24 cellular contexts compared by ENCODE assay signal in the genomic region with DNA sequence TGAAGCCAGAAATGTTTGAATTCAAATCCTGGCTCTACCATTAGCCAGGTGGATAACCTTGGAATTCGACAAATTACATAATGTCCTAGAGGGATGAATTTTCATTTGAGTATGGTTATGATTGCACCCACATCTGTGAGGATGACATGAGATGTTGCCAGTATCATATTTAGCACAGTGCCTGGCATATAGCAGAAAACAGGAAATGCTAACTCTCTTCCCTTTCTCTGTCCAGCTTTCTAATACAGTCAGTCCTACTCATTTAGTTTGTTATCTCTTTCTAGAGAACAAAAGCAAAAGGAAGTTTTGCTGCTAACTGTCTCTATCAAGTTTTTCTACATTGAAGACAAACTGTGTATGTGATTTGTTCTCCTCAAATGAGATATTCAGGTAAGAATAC.
"Had no signal": no experiment of that assay in that cellular context is flagged by ENCODE, and none has a peak within 500 bp of the region (broad histone marks: within the 10 kb centered on the region; RNA-seq: fewer than 3 reads in every experiment).

No MANE protein-coding gene starts in this region.

- H3K9me3 Mint-ChIP-seq: dendritic cell treated with granulocyte-macrophage colony-stimulating factor and Interleukin-4, amounts not matched to agents 40 ng/mL and 50 ng/mL, for 4 days; endodermal cell; memory B cell; natural killer cell treated with Interleukin-12 subunit alpha and Interleukin-12 subunit beta and Interleukin-15 and Interleukin-18, amount 100 ng/mL, for 72 hours; neural crest cell; stimulated activated naive B cell treated with anti-CD40 and anti-IgM and Interleukin-4, amounts not matched to agents 10 μg/mL and 1 μg/mL and 100 μg/mL, for 72 hours; stimulated activated naive CD8-positive, alpha-beta T cell treated with anti-CD3 and anti-CD28 coated beads, Interleukin-15, Interleukin-2, amounts not matched to agents 100 ng/mL and 50 ng/mL, for 24 hours had no signal

- H3K27me3 Mint-ChIP-seq: dendritic cell treated with granulocyte-macrophage colony-stimulating factor and Interleukin-4, amounts not matched to agents 40 ng/mL and 50 ng/mL, for 4 days had no signal

- FAIRE-seq: keratinocyte, pancreas, small intestine, urothelium cell line had no signal

- DNase-seq: effector CD8-positive, alpha-beta T cell; endodermal cell; foreskin fibroblast; gastrocnemius medialis; head of caudate nucleus; pancreas; right lobe of liver; small intestine; stimulated activated CD4-positive, alpha-beta T cell treated with anti-CD3 and anti-CD28 coated beads, Interleukin-15, amount 100 ng/mL, for 24 hours; stimulated activated CD4-positive, alpha-beta T cell treated with anti-CD3 and anti-CD28 coated beads, Interleukin-2, amount 100 ng/mL, for 48 hours; stimulated activated naive B cell treated with anti-CD40 and anti-IgM and Interleukin-4, amounts not matched to agents 10 μg/mL and 1 μg/mL and 100 μg/mL, for 72 hours; upper lobe of left lung had no signal

- H3K4me3 Mint-ChIP-seq: dendritic cell treated with granulocyte-macrophage colony-stimulating factor and Interleukin-4, amounts not matched to agents 40 ng/mL and 50 ng/mL, for 4 days; endodermal cell; memory B cell; natural killer cell treated with Interleukin-12 subunit alpha and Interleukin-12 subunit beta and Interleukin-15 and Interleukin-18, amount 100 ng/mL, for 72 hours; neural crest cell; stimulated activated naive B cell treated with anti-CD40 and anti-IgM and Interleukin-4, amounts not matched to agents 10 μg/mL and 1 μg/mL and 100 μg/mL, for 72 hours; stimulated activated naive CD8-positive, alpha-beta T cell treated with anti-CD3 and anti-CD28 coated beads, Interleukin-15, Interleukin-2, amounts not matched to agents 100 ng/mL and 50 ng/mL, for 24 hours had no signal

- H3K27ac Mint-ChIP-seq: dendritic cell treated with granulocyte-macrophage colony-stimulating factor and Interleukin-4, amounts not matched to agents 40 ng/mL and 50 ng/mL, for 4 days; endodermal cell; memory B cell; natural killer cell treated with Interleukin-12 subunit alpha and Interleukin-12 subunit beta and Interleukin-15 and Interleukin-18, amount 100 ng/mL, for 72 hours; stimulated activated naive B cell treated with anti-CD40 and anti-IgM and Interleukin-4, amounts not matched to agents 10 μg/mL and 1 μg/mL and 100 μg/mL, for 72 hours; stimulated activated naive CD8-positive, alpha-beta T cell treated with anti-CD3 and anti-CD28 coated beads, Interleukin-15, Interleukin-2, amounts not matched to agents 100 ng/mL and 50 ng/mL, for 24 hours had no signal

- H3K36me3 Mint-ChIP-seq: memory B cell; natural killer cell treated with Interleukin-12 subunit alpha and Interleukin-12 subunit beta and Interleukin-15 and Interleukin-18, amount 100 ng/mL, for 72 hours; stimulated activated naive B cell treated with anti-CD40 and anti-IgM and Interleukin-4, amounts not matched to agents 10 μg/mL and 1 μg/mL and 100 μg/mL, for 72 hours had no signal

- ATAC-seq: esophagus mucosa; gastrocnemius medialis; natural killer cell treated with Interleukin-12 subunit alpha and Interleukin-12 subunit beta and Interleukin-15 and Interleukin-18, amount 100 ng/mL, for 72 hours; pancreas; right lobe of liver; stimulated activated naive B cell treated with anti-CD40 and anti-IgM and Interleukin-4, amounts not matched to agents 10 μg/mL and 1 μg/mL and 100 μg/mL, for 72 hours had no signal

- H3K4me1 Mint-ChIP-seq: memory B cell had no signal

- H3K27ac ChIP-seq: epithelial cell of prostate, gastrocnemius medialis, neutrophil, pancreas, right lobe of liver, thoracic aorta, tibial nerve, upper lobe of left lung had no signal
